In genomic region chr18:2547477-2548087, GRCh38 we compare ENCODE assay signal across 8 cellular contexts. TPM values are rescaled to one million over a fixed set of nuclear protein-coding genes. Genes with fewer than 3 reads are reported as not detected.
DNase-seq lines count a peak whose midpoint lies in the region; ATAC-seq and TF ChIP-seq lines count a peak whose summit lies in the region.

No MANE protein-coding gene starts in this region.

- TF ChIP-seq CTCF in lower lobe of right lung (IDR thresholded peaks at IDR 0.05): peak; percentile 50

- DNase-seq in NOMO-1 treated with DMSO at 0.1 percent for 48 hours (lab: John Stamatoyannopoulos, UW; ENCODE audit: unreplicated experiment): peak; percentile 49
- no peak for DNase-seq in NOMO-1 treated with dmso at 0.1 percent for 144 hours (lab: John Stamatoyannopoulos, UW; ENCODE audit: unreplicated experiment)
- peak; percentile 6 for DNase-seq in NCI-H460 (ENCODE audit: extremely low read depth, low read depth)
- peak; percentile 16 for DNase-seq in central memory CD4-positive, alpha-beta T cell
- no peak for DNase-seq in lower lobe of right lung
- DNase-seq in T1000 (lab: John Stamatoyannopoulos, UW): no peak
- no peak for DNase-seq in GM19240 (ENCODE audit: insufficient read length, low spot score)

- H3K4me3 ChIP-seq in lower lobe of right lung: no peak overlapping the region

- H3K4me1 ChIP-seq in lower lobe of right lung: no peaks in the 10 kb centered on the region

- no peak overlapping the region for H3K27ac ChIP-seq in lower lobe of right lung

- no peaks in the 10 kb centered on the region for H3K27me3 ChIP-seq in lower lobe of right lung (ENCODE audit: low read depth)

- intact Hi-C loops in lower lobe of right lung (cut with DNase I): loop anchor here (10.0 kb wide), 1 partner anchor 443 kb away; no protein-coding TSS in a partner anchor

- H3K9me3 ChIP-seq in lower lobe of right lung: no peaks in the 10 kb centered on the region

- peaks cover 36% of the 10 kb centered on the region for H3K36me3 ChIP-seq in lower lobe of right lung

- ATAC-seq in HG02678 (IDR thresholded peaks at IDR 0.05; ENCODE audit: unreplicated experiment): peak; percentile 66
- peak in 1 of 2 donors; percentile 42 for ATAC-seq in lower lobe of right lung

RNA-seq across cellular contexts. Expression of gene METTL4, which starts 23.7 kb away (rescaled TPM):
- 14.7 and 15.1 TPM in 2 replicates for total RNA-seq in NCI-H460 (2014; rRNA removed; shearing (Covaris generic))
- 15.0 and 21.4 TPM in 2 replicates for polyA plus RNA-seq in NCI-H460 (2014; cell fraction: nucleus; rRNA removed)
- total RNA-seq in lower lobe of right lung: 11.5 TPM

RNA-seq across cellular contexts. Expression of gene NDC80, which starts 23.8 kb away (rescaled TPM):
- total RNA-seq in NCI-H460 (2014; rRNA removed; shearing (Covaris generic)): 32.3 and 36.9 TPM in 2 replicates
- polyA plus RNA-seq in NCI-H460 (2014; cell fraction: nucleus; rRNA removed): 14.1 and 19.9 TPM in 2 replicates
- 1.1 TPM for total RNA-seq in lower lobe of right lung

Comparison
In these comparisons a context has a peak if more than half of its experiments do, and no peak if none do; other contexts are left out.
1. DNase-seq: peak in NOMO-1 treated with DMSO at 0.1 percent for 48 hours (single experiment), NCI-H460 (single experiment) and central memory CD4-positive, alpha-beta T cell (single experiment); none in NOMO-1 treated with dmso at 0.1 percent for 144 hours (single experiment), lower lobe of right lung (single experiment), T1000 (single experiment) and GM19240 (single experiment).
2. RNA of gene NDC80, which starts 23.8 kb away (total RNA-seq): 32.3 to 36.9 TPM in NCI-H460; 1.1 TPM in lower lobe of right lung (single experiment); every median in the first group is over 10 times any median in the second.